ENCODE assay signal across 31 cellular contexts in the genomic region with DNA sequence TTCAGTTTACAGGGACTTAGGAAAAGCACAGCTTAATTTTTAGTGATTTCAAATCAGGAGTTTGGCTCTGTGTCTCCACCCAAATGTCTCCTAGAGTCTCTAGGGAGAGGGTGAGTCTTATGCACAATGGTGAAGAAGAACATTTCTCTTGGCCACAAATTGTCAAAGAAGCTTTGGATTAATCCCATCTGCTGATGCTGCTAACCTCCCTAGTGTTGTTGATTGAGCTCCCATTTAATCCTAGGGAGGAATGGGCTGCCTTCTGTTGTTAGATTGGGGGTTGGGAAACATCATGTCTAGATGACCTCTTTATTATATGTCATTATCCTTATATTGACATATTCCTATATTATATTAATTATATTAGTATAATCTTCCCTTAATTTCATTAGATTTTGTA. TPM values are rescaled to one million over a fixed set of nuclear protein-coding genes. Genes with fewer than 3 reads are reported as not detected.
DNase-seq lines count a peak whose midpoint lies in the region; ATAC-seq, FAIRE-seq and TF ChIP-seq lines count a peak whose summit lies in the region.
"Had no signal": no experiment of that assay in that cellular context is flagged by ENCODE, and none has a peak within 500 bp of the region (broad histone marks: within the 10 kb centered on the region; RNA-seq: fewer than 3 reads in every experiment).

No MANE protein-coding gene starts in this region.

- no peaks in the 10 kb centered on the region for H3K27me3 Mint-ChIP-seq in endodermal cell (ENCODE audit: insufficient read depth)

- H3K36me3 Mint-ChIP-seq in endodermal cell (ENCODE audit: low read depth) = no peaks in the 10 kb centered on the region
- H3K36me3 Mint-ChIP-seq: CD14-positive monocyte; CD4-positive, alpha-beta memory T cell; CD4-positive, CD25-positive, alpha-beta regulatory T cell; CD8-positive, alpha-beta memory T cell had no signal

- H3K9me3 ChIP-seq in endodermal cell (ENCODE audit: control insufficient read depth, low read length) = no peaks in the 10 kb centered on the region
- H3K9me3 ChIP-seq: BE2C, BLaER1 had no signal

- H3K36me3 ChIP-seq in endodermal cell (ENCODE audit: control insufficient read depth, insufficient read depth, low read length) = no peaks in the 10 kb centered on the region
- H3K36me3 ChIP-seq: BE2C, BLaER1 had no signal

- DNase-seq in D341Med (ENCODE audit: low spot score) (peak; percentile 50), D721Med (ENCODE audit: insufficient read length, low spot score) (no peak), NCI-H82 treated with DMSO at 0.1 percent for 48 hours (lab: John Stamatoyannopoulos, UW; ENCODE audit: unreplicated experiment) (peak; percentile 85), endodermal cell (no peak), putamen (ENCODE audit: low spot score) (no peak), hypothalamus (lab: John Stamatoyannopoulos, UW) (no peak)
- DNase-seq: 8988T; ACHN; BE2C; C1 segment of cervical spinal cord; CD4-positive, alpha-beta memory T cell; CD4-positive, CD25-positive, alpha-beta regulatory T cell; CD8-positive, alpha-beta memory T cell; COR-L47; DMS 273 treated with DMSO at 0.1 percent for 48 hours; DMS153; DMS53; DMS79; DND-41; EL; GDM1 had no signal

- peaks cover 64% of the 10 kb centered on the region for H3K9me3 Mint-ChIP-seq in endodermal cell
- H3K9me3 Mint-ChIP-seq: CD8-positive, alpha-beta memory T cell had no signal

- no peak overlapping the region for H3K27ac ChIP-seq in endodermal cell (ENCODE audit: low read depth, low read length)
- H3K27ac ChIP-seq: BLaER1 had no signal

- H3K4me3 ChIP-seq in endodermal cell (ENCODE audit: low read length) = peak overlapping the region; percentile 65
- H3K4me3 ChIP-seq: BLaER1, GM12878 had no signal

- FAIRE-seq in D721Med (lab: Jason Lieb, UNC) = peak; percentile 90
- FAIRE-seq: A204.1, GM12878, GM12892, GM18507 had no signal

- H3K9ac ChIP-seq in endodermal cell (ENCODE audit: extremely low read depth, low read length, poor library complexity, severe bottlenecking) = no peak overlapping the region
- H3K9ac ChIP-seq: BLaER1 had no signal

- H3K27me3 ChIP-seq in endodermal cell (ENCODE audit: control insufficient read depth, insufficient read depth, low read length, poor library complexity, severe bottlenecking) = no peaks in the 10 kb centered on the region
- H3K27me3 ChIP-seq: BE2C had no signal

- no peak for ATAC-seq in GM19324 (IDR thresholded peaks at IDR 0.05; ENCODE audit: low FRiP score, unreplicated experiment)
- ATAC-seq: GM12878 had no signal

- no peak overlapping the region for H3K27ac Mint-ChIP-seq in endodermal cell
- H3K27ac Mint-ChIP-seq: CD14-positive monocyte; CD4-positive, alpha-beta memory T cell; CD4-positive, CD25-positive, alpha-beta regulatory T cell; CD8-positive, alpha-beta memory T cell had no signal

- no peak overlapping the region for H3K4me3 Mint-ChIP-seq in endodermal cell
- H3K4me3 Mint-ChIP-seq: CD14-positive monocyte; CD4-positive, alpha-beta memory T cell; CD4-positive, CD25-positive, alpha-beta regulatory T cell; CD8-positive, alpha-beta memory T cell had no signal

- H3K4me1 ChIP-seq in endodermal cell (ENCODE audit: control insufficient read depth, insufficient read depth, low read length) = no peaks in the 10 kb centered on the region
- H3K4me1 ChIP-seq: BE2C, BLaER1 had no signal

- TF ChIP-seq CTCF in D721Med (IDR thresholded peaks at IDR 0.05; ENCODE audit: insufficient read depth, missing control alignments) (no peak), endodermal cell (conservative IDR thresholded peaks at IDR 0.05) (no peak)

- H3K4me1 Mint-ChIP-seq in endodermal cell = peaks cover 28% of the 10 kb centered on the region
- H3K4me1 Mint-ChIP-seq: CD14-positive monocyte; CD4-positive, alpha-beta memory T cell; CD4-positive, CD25-positive, alpha-beta regulatory T cell; CD8-positive, alpha-beta memory T cell had no signal

RNA-seq across cellular contexts. Expression of a gene that starts 50.0 kb away (rescaled TPM):
- not detected for total RNA-seq in endodermal cell
- polyA plus RNA-seq in endodermal cell (2013, experiment 1 of 2) = not detected
- not detected for polyA plus RNA-seq in endodermal cell (2013, experiment 2 of 2)
- total RNA-seq: A673; CD4-positive, alpha-beta memory T cell; CD4-positive, CD25-positive, alpha-beta regulatory T cell; CD8-positive, alpha-beta memory T cell; G401 had no signal
- polyA plus RNA-seq: AG04450; CD14-positive monocyte; CD4-positive, alpha-beta memory T cell; CD4-positive, CD25-positive, alpha-beta regulatory T cell; CD8-positive, alpha-beta memory T cell had no signal

Comparison
In these comparisons a context has a peak if more than half of its experiments do, and no peak if none do; other contexts are left out.
1. DNase-seq: peak in D341Med (single experiment) and NCI-H82 treated with DMSO at 0.1 percent for 48 hours (single experiment); none in D721Med (single experiment), endodermal cell (single experiment), putamen (single experiment) and hypothalamus (0 of 51).